Comparison of ENCODE assay signal across 1 cellular context in genomic region chr1:149887196-149887455, GRCh38.
A peak's percentile ranks its signal among the peaks of the same experiment; 100 is the strongest.
TF ChIP-seq lines count a peak whose summit lies in the region.

No MANE protein-coding gene starts in this region.

TF ChIP-seq in HepG2, 621 proteins besides CTCF, POLR2A, EP300 and RAD21 (continued from another document):
- 0 out of 2 replicates have a peak, but pooled peaks have one; percentile 63 for TF ChIP-seq AKNA (CRISPR knock-in tag; IDR thresholded peaks at IDR 0.05; ENCODE audit: borderline replicate concordance)
- TF ChIP-seq KAT7 (CRISPR knock-in tag; IDR thresholded peaks at IDR 0.05; ENCODE audit: borderline replicate concordance), result 0 out of 2 replicates have a peak, but pooled peaks have one; percentile 10
- 0 out of 2 replicates have a peak, but pooled peaks have one; percentile 21 for TF ChIP-seq NKX3-1 (CRISPR knock-in tag; IDR thresholded peaks at IDR 0.05)
- TF ChIP-seq ZFY (CRISPR knock-in tag; IDR thresholded peaks at IDR 0.05), result 0 out of 2 replicates have a peak, but pooled peaks have one; percentile 10
- peak; percentile 28; the same call in 1 of the 2 replicates for TF ChIP-seq PRDM15 (CRISPR knock-in tag; IDR thresholded peaks at IDR 0.05)
- TF ChIP-seq ARNTL (CRISPR knock-in tag; IDR thresholded peaks at IDR 0.05), result 0 out of 2 replicates have a peak, but pooled peaks have one; percentile 5
- TF ChIP-seq POLR2AphosphoS2 (IDR thresholded peaks at IDR 0.05; ENCODE audit: low read depth, low read length), result 0 out of 2 replicates have a peak, but pooled peaks have one; percentile 11
